In genomic region chr2:161382747-161383146, GRCh38 we compare ENCODE assay signal across 1 cellular context.
TF ChIP-seq lines count a peak whose summit lies in the region.

No MANE protein-coding gene starts in this region.

TF ChIP-seq in GM23338, 12 proteins besides CTCF, POLR2A, EP300 and RAD21 (continued from another document):
- TF ChIP-seq ZNF462 (CRISPR knock-in tag; IDR thresholded peaks at IDR 0.05): no peak
- no peak for TF ChIP-seq STAT1 (IDR thresholded peaks at IDR 0.05; ENCODE audit: unreplicated experiment)
- no peak for TF ChIP-seq EZH2phosphoT487 (IDR thresholded peaks at IDR 0.05; ENCODE audit: unreplicated experiment)
TF ChIP-seq in GM23338: peak in this region for 0.
